ENCODE assay signal across 8 cellular contexts in genomic region chr14:106459971-106460730, GRCh38.
DNase-seq lines count a peak whose midpoint lies in the region; ATAC-seq and TF ChIP-seq lines count a peak whose summit lies in the region.

No MANE protein-coding gene starts in this region.

- dilution Hi-C loops in mammary epithelial cell (cut with HindIII; ENCODE audit: low sequenced_read_pairs): no loop called here

- in situ Hi-C loops in mammary epithelial cell (cut with MboI; ENCODE audit: low sequenced_read_pairs in 2 of 2): no loop called here

- no peak overlapping the region for H3K4me2 ChIP-seq in mammary epithelial cell (ENCODE audit: insufficient read depth, low read depth, low read length)

- peak; percentile 37 for TF ChIP-seq CTCF in MCF 10A (IDR thresholded peaks at IDR 0.05; ENCODE audit: unreplicated experiment)
- no peak for TF ChIP-seq CTCF in mammary epithelial cell (conservative IDR thresholded peaks at IDR 0.05 in 1 of 2, IDR thresholded peaks at IDR 0.05 in 1 of 2; ENCODE audit: extremely low read depth in 1 of 2, insufficient read depth in 1 of 2, low read depth in 1 of 2, low read length in 2 of 2)
- TF ChIP-seq CTCF in dorsolateral prefrontal cortex (IDR thresholded peaks at IDR 0.05 in 54 of 56, conservative IDR thresholded peaks at IDR 0.05 in 2 of 56; ENCODE audit: low read depth in 1 of 56, partially characterized antibody in 56 of 56): peak in 12 of 56 donors; percentile 6 to 33 (median 18)

- no peaks in the 10 kb centered on the region for H3K36me3 Mint-ChIP-seq in MCF 10A (ENCODE audit: insufficient read depth, unreplicated experiment)

- POLR2A ChIA-PET in MCF 10A (lab: Yijun Ruan, JAX): no interaction called here

- no peaks in the 10 kb centered on the region for H3K4me1 ChIP-seq in mammary epithelial cell (ENCODE audit: insufficient read depth, low read length)

- CTCF ChIA-PET in MCF 10A (lab: Yijun Ruan, JAX): no interaction called here
- CTCF ChIA-PET in mammary epithelial cell (lab: Charles Lee; ENCODE audit: low non-redundant PET): no interaction called here

- no peaks in the 10 kb centered on the region for H3K27me3 ChIP-seq in mammary epithelial cell (ENCODE audit: insufficient read depth, low read length)
- H3K27me3 ChIP-seq in dorsolateral prefrontal cortex: peaks cover 0 to 43% (median 0%) of the 10 kb centered on the region in 45 donors

- no peaks in the 10 kb centered on the region for H3K36me3 ChIP-seq in mammary epithelial cell (ENCODE audit: insufficient read depth, low read length)

- H2AFZ ChIP-seq in mammary epithelial cell (ENCODE audit: low read depth, low read length): no peak overlapping the region

- H3K9me3 ChIP-seq in mammary epithelial cell (replicated peaks; ENCODE audit: insufficient read depth, low read length): peaks cover 6% of the 10 kb centered on the region

- BruUV-seq in MCF 10A (replicated peaks; lab: Mats Ljungman, UMichigan): no TSS peak
- no TSS peak for BruUV-seq in mammary epithelial cell (replicated peaks; lab: Mats Ljungman, UMichigan)

- H3K4me1 Mint-ChIP-seq in MCF 10A (ENCODE audit: insufficient read depth, unreplicated experiment): no peaks in the 10 kb centered on the region

- no peaks in the 10 kb centered on the region for H4K20me1 ChIP-seq in mammary epithelial cell (ENCODE audit: insufficient read depth, low read length)

- H3K9ac ChIP-seq in mammary epithelial cell (ENCODE audit: insufficient read depth, low read length): no peak overlapping the region

- H3K27ac Mint-ChIP-seq in MCF 10A (ENCODE audit: low read depth, unreplicated experiment): no peak overlapping the region

- no peak overlapping the region for H3K4me3 Mint-ChIP-seq in MCF 10A (ENCODE audit: unreplicated experiment)

- H3K27ac ChIP-seq in mammary epithelial cell (ENCODE audit: insufficient read depth, low read depth, low read length) (no peak overlapping the region), dorsolateral prefrontal cortex (no peak overlapping the region)

- no peaks in the 10 kb centered on the region for H3K9me3 Mint-ChIP-seq in MCF 10A (ENCODE audit: unreplicated experiment)

- ATAC-seq in HG03565 (IDR thresholded peaks at IDR 0.05; ENCODE audit: unreplicated experiment) (no peak), GM21723 (IDR thresholded peaks at IDR 0.05; ENCODE audit: unreplicated experiment) (no peak)

- no peaks in the 10 kb centered on the region for H3K79me2 ChIP-seq in mammary epithelial cell (ENCODE audit: insufficient read depth, low read length)

- intact Hi-C loops in MCF 10A (cut with micrococcal nuclease): no loop called here
- intact Hi-C loops in mammary epithelial cell (cut with micrococcal nuclease): no loop called here
- intact Hi-C loops in dorsolateral prefrontal cortex (cut with DNase I): no loop called here

- WGBS in mammary epithelial cell (ENCODE audit: low coverage, missing lambda C conversion rate): no CpG with 5 or more reads among the region's 40 CpGs

- peak; percentile 37 for DNase-seq in MCF 10A (ENCODE audit: unreplicated experiment)
- no peak for DNase-seq in mammary epithelial cell
- DNase-seq in UCSD-AML1 (lab: John Stamatoyannopoulos, UW; ENCODE audit: unreplicated experiment): peak; percentile 22
- DNase-seq in effector CD8-positive, alpha-beta T cell (lab: John Stamatoyannopoulos, UW): peak; percentile 58
- peak; percentile 61 for DNase-seq in stimulated activated naive CD4-positive, alpha-beta T cell treated with Interleukin-2 at 50 U/mL for 16 hours (lab: John Stamatoyannopoulos, UW)
- DNase-seq in dorsolateral prefrontal cortex: no peak

- peaks cover under 1% of the 10 kb centered on the region for H3K27me3 Mint-ChIP-seq in MCF 10A (ENCODE audit: insufficient read depth, unreplicated experiment)

- no peak overlapping the region for H3K4me3 ChIP-seq in mammary epithelial cell (replicated peaks in 1 of 3; ENCODE audit: insufficient read depth in 1 of 3, low read depth in 2 of 3, low read length in 3 of 3)
- no peak overlapping the region for H3K4me3 ChIP-seq in dorsolateral prefrontal cortex

Comparison
In these comparisons a context has a peak if more than half of its experiments do, and no peak if none do; other contexts are left out.
1. DNase-seq: peak in MCF 10A (single experiment), UCSD-AML1 (single experiment), effector CD8-positive, alpha-beta T cell (single experiment) and stimulated activated naive CD4-positive, alpha-beta T cell treated with Interleukin-2 at 50 U/mL for 16 hours (single experiment); none in mammary epithelial cell (single experiment) and dorsolateral prefrontal cortex (0 of 10).